In genomic region chr6:142784344-142784743, GRCh38 we compare ENCODE assay signal across 8 cellular contexts.
DNase-seq lines count a peak whose midpoint lies in the region; ATAC-seq lines count a peak whose summit lies in the region.

No MANE protein-coding gene starts in this region.

- ATAC-seq in GM21576 (IDR thresholded peaks at IDR 0.05; ENCODE audit: unreplicated experiment) = peak; percentile 99
- ATAC-seq in naive B cell (ENCODE audit: low read depth in 2 of 2) = peak; percentile 100

- H3K9me3 Mint-ChIP-seq in naive B cell = no peaks in the 10 kb centered on the region

- H3K27me3 Mint-ChIP-seq in naive B cell = no peaks in the 10 kb centered on the region

- DNase-seq in DMS53 (lab: John Stamatoyannopoulos, UW) (peak; percentile 1), DMS53 treated with DMSO at 0.1 percent for 48 hours (lab: John Stamatoyannopoulos, UW; ENCODE audit: unreplicated experiment) (no peak), KBM-7 (peak; percentile 19), naive B cell (peak; percentile 62), foreskin melanocyte (no peak), NCI-H69 (lab: John Stamatoyannopoulos, UW) (no peak), C1 segment of cervical spinal cord (lab: John Stamatoyannopoulos, UW) (no peak)

- in situ Hi-C loops in KBM-7 (cut with MboI; ENCODE audit: low pct_unique_long_range_greater_than_20kb, low sequenced_read_pairs) = no loop called here

- H3K27ac Mint-ChIP-seq in naive B cell = peak overlapping the region in 5 of 6 donors; percentile 57 to 95 (median 93)

- H3K4me3 Mint-ChIP-seq in naive B cell = peak overlapping the region in 3 of 8 donors; percentile 29 to 78 (median 63)

- H3K36me3 Mint-ChIP-seq in naive B cell = peaks cover 0 to 4% of the 10 kb centered on the region in 2 donors

- H3K4me1 Mint-ChIP-seq in naive B cell = peaks cover 14 to 37% (median 26%) of the 10 kb centered on the region in 3 donors

Comparison
In these comparisons a context has a peak if more than half of its experiments do, and no peak if none do; other contexts are left out.
1. DNase-seq: peak in DMS53 (single experiment), KBM-7 (single experiment) and naive B cell (single experiment); none in DMS53 treated with DMSO at 0.1 percent for 48 hours (single experiment), foreskin melanocyte (single experiment), NCI-H69 (single experiment) and C1 segment of cervical spinal cord (0 of 14).